ENCODE assay signal across 1 cellular context in genomic region chr7:70047891-70048448, GRCh38.
TF ChIP-seq lines count a peak whose summit lies in the region.

No MANE protein-coding gene starts in this region.

TF ChIP-seq in GM12878, 131 proteins besides CTCF, POLR2A, EP300 and RAD21 (continued from another document):
- no peak for TF ChIP-seq USF2 (IDR thresholded peaks at IDR 0.05; ENCODE audit: borderline replicate concordance, low read depth, low read length)
- no peak for TF ChIP-seq CBX5 (IDR thresholded peaks at IDR 0.05; ENCODE audit: low read depth)
- TF ChIP-seq ASH2L (IDR thresholded peaks at IDR 0.05; ENCODE audit: borderline replicate concordance, low read depth), result no peak
TF ChIP-seq in GM12878: peak in this region for 0.
